9 cellular contexts compared by ENCODE assay signal in genomic region chrX:20418379-20418778, GRCh38.
DNase-seq lines count a peak whose midpoint lies in the region; ATAC-seq and TF ChIP-seq lines count a peak whose summit lies in the region.
"Had no signal": no experiment of that assay in that cellular context is flagged by ENCODE, and none has a peak within 500 bp of the region (broad histone marks: within the 10 kb centered on the region; RNA-seq: fewer than 3 reads in every experiment).

No MANE protein-coding gene starts in this region.

- no peak for TF ChIP-seq CTCF in GM12865 (IDR thresholded peaks at IDR 0.05; ENCODE audit: insufficient read depth, low read depth, low read length, missing control alignments)

- H3K27ac Mint-ChIP-seq in activated naive CD8-positive, alpha-beta T cell treated with anti-CD3 and anti-CD28 coated beads, Interleukin-2, amount 10 ng/mL, durations not matched to agents 7 days and 5 days = peak overlapping the region; percentile 83

- peaks cover 33% of the 10 kb centered on the region for H3K4me1 Mint-ChIP-seq in activated naive CD8-positive, alpha-beta T cell treated with anti-CD3 and anti-CD28 coated beads, Interleukin-2, amount 10 ng/mL, durations not matched to agents 7 days and 5 days

- H3K9me3 Mint-ChIP-seq in activated naive CD8-positive, alpha-beta T cell treated with anti-CD3 and anti-CD28 coated beads, Interleukin-2, amount 10 ng/mL, durations not matched to agents 7 days and 5 days = no peaks in the 10 kb centered on the region

- no peak overlapping the region for H3K4me3 ChIP-seq in GM12865 (ENCODE audit: low read depth, low read length)

- H3K4me3 Mint-ChIP-seq in activated naive CD8-positive, alpha-beta T cell treated with anti-CD3 and anti-CD28 coated beads, Interleukin-2, amount 10 ng/mL, durations not matched to agents 7 days and 5 days = peak overlapping the region; percentile 40

- no peaks in the 10 kb centered on the region for H3K36me3 Mint-ChIP-seq in activated naive CD8-positive, alpha-beta T cell treated with anti-CD3 and anti-CD28 coated beads, Interleukin-2, amount 10 ng/mL, durations not matched to agents 7 days and 5 days

- POLR2A ChIA-PET in activated naive CD8-positive, alpha-beta T cell treated with anti-CD3 and anti-CD28 coated beads, Interleukin-2, amount 10 ng/mL, durations not matched to agents 7 days and 5 days (lab: Charles Lee) = interaction anchor here (1.3 kb wide), 1 partner anchor 14 kb away, joined by 4 read pairs; no protein-coding TSS in a partner anchor

- no peaks in the 10 kb centered on the region for H3K27me3 Mint-ChIP-seq in activated naive CD8-positive, alpha-beta T cell treated with anti-CD3 and anti-CD28 coated beads, Interleukin-2, amount 10 ng/mL, durations not matched to agents 7 days and 5 days

- ATAC-seq in GM19438 (IDR thresholded peaks at IDR 0.05; ENCODE audit: low read depth, unreplicated experiment) (peak; percentile 57), HG03108 (IDR thresholded peaks at IDR 0.05; ENCODE audit: unreplicated experiment) (peak; percentile 89), SK-N-SH treated with all-trans-retinoic acid at 6 μM for 48 hours (no peak)
- ATAC-seq in activated naive CD8-positive, alpha-beta T cell treated with anti-CD3 and anti-CD28 coated beads, Interleukin-2, amount 10 ng/mL, durations not matched to agents 7 days and 5 days (ENCODE audit: low read depth) = peak; percentile 42

- peak; percentile 53 for DNase-seq in GM12865 (ENCODE audit: low read depth)
- no peak for DNase-seq in activated naive CD8-positive, alpha-beta T cell treated with anti-CD3 and anti-CD28 coated beads, Interleukin-2, amount 10 ng/mL, durations not matched to agents 7 days and 5 days
- no peak for DNase-seq in HuH-7.5 (ENCODE audit: low spot score)
- no peak for DNase-seq in NCI-H146 (lab: John Stamatoyannopoulos, UW)
- no peak for DNase-seq in NCI-H2107 (lab: John Stamatoyannopoulos, UW)
- DNase-seq: hippocampal formation had no signal

TF ChIP-seq in SK-N-SH treated with all-trans-retinoic acid at 6 μM for 48 hours, 23 proteins besides CTCF, POLR2A, EP300 and RAD21:
- TF ChIP-seq ZNF70 (CRISPR knock-in tag; IDR thresholded peaks at IDR 0.05) (no peak), PPARA (CRISPR knock-in tag; IDR thresholded peaks at IDR 0.05; ENCODE audit: borderline replicate concordance) (no peak), TCF4 (CRISPR knock-in tag; IDR thresholded peaks at IDR 0.05; ENCODE audit: borderline replicate concordance) (no peak), CSDC2 (CRISPR knock-in tag; IDR thresholded peaks at IDR 0.05) (no peak), TSHZ2 (CRISPR knock-in tag; IDR thresholded peaks at IDR 0.05) (no peak), ZC3H10 (CRISPR knock-in tag; IDR thresholded peaks at IDR 0.05) (no peak), ESRRG (CRISPR knock-in tag; IDR thresholded peaks at IDR 0.05) (no peak), CSRNP3 (CRISPR knock-in tag; IDR thresholded peaks at IDR 0.05) (no peak)
